In genomic region chr10:78817804-78818203, GRCh38 we compare ENCODE assay signal across 17 cellular contexts.
"Had no signal": no experiment of that assay in that cellular context is flagged by ENCODE, and none has a peak within 500 bp of the region (broad histone marks: within the 10 kb centered on the region; RNA-seq: fewer than 3 reads in every experiment).

No MANE protein-coding gene starts in this region.

- H3K79me2 ChIP-seq: hepatocyte had no signal

- H3K4me3 Mint-ChIP-seq: endodermal cell; naive thymus-derived CD4-positive, alpha-beta T cell had no signal

- H3K27ac Mint-ChIP-seq: endodermal cell; naive thymus-derived CD4-positive, alpha-beta T cell had no signal

- H3K36me3 Mint-ChIP-seq: naive thymus-derived CD4-positive, alpha-beta T cell had no signal

- H3K27me3 ChIP-seq: colonic mucosa, hepatocyte, right atrium auricular region had no signal

- H3K4me1 ChIP-seq: colonic mucosa, right atrium auricular region had no signal

- DNase-seq: colonic mucosa; effector CD4-positive, alpha-beta T cell; endodermal cell; erythroblast; foreskin melanocyte; head of caudate nucleus; kidney glomerular epithelial cell; mesendoderm; naive thymus-derived CD4-positive, alpha-beta T cell; occipital lobe; posterior cingulate gyrus; small intestine; stimulated activated CD4-positive, alpha-beta T cell treated with anti-CD3 and anti-CD28 coated beads, Interleukin-2, amount 100 ng/mL, for 48 hours; stimulated activated naive CD4-positive, alpha-beta T cell treated with Interleukin-2 at 50 U/mL for 16 hours; trophoblast cell had no signal

- H2AFZ ChIP-seq: hepatocyte had no signal

- H3K36me3 ChIP-seq: colonic mucosa, right atrium auricular region had no signal

- H3K27ac ChIP-seq: colonic mucosa, hepatocyte, right atrium auricular region had no signal

- ATAC-seq: naive thymus-derived CD4-positive, alpha-beta T cell had no signal

- H3K4me2 ChIP-seq: hepatocyte had no signal

- H3K4me1 Mint-ChIP-seq: naive thymus-derived CD4-positive, alpha-beta T cell had no signal

- H3K9me3 Mint-ChIP-seq: endodermal cell had no signal

- H3K9me3 ChIP-seq: colonic mucosa had no signal

- H3K4me3 ChIP-seq: colonic mucosa, hepatocyte, right atrium auricular region had no signal
